In the genomic region with DNA sequence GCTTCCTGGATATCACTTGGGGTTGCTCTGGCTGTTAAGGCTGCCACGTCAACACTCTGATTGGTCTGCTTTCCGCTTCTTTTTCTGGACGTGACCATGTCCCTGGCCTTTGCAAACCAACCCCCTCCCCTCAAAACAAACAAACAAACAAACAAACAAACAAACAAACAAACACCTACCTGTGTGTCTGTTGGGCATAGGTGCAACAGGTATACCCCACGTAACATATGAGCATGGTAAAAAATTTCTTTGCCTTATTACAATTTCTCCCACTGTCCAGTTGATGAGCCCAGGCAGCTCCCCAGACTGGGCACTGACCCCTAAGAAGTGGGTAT, we compare ENCODE assay signal across 19 cellular contexts.
DNase-seq lines count a peak whose midpoint lies in the region; ATAC-seq, FAIRE-seq and TF ChIP-seq lines count a peak whose summit lies in the region.
"Had no signal": no experiment of that assay in that cellular context is flagged by ENCODE, and none has a peak within 500 bp of the region (broad histone marks: within the 10 kb centered on the region; RNA-seq: fewer than 3 reads in every experiment).

No MANE protein-coding gene starts in this region.

- TF ChIP-seq POLR2A in H54 (IDR thresholded peaks at IDR 0.05; ENCODE audit: low read depth, low read length), result no peak

- H4K8ac ChIP-seq in mesendoderm (ENCODE audit: low read depth, low read length), result no peak overlapping the region

- H3K27me3 Mint-ChIP-seq in brain, result peaks cover 3% of the 10 kb centered on the region
- H3K27me3 Mint-ChIP-seq in stimulated activated naive B cell treated with anti-CD40 and anti-IgM and Interleukin-4, amounts not matched to agents 10 μg/mL and 1 μg/mL and 100 μg/mL, for 72 hours, result no peaks in the 10 kb centered on the region
- H3K27me3 Mint-ChIP-seq: activated CD4-positive, alpha-beta memory T cell treated with anti-CD3 and anti-CD28 coated beads, Interleukin-2, amount 10 ng/mL, durations not matched to agents 7 days and 5 days; activated naive CD8-positive, alpha-beta T cell treated with anti-CD3 and anti-CD28 coated beads, Interleukin-2, amount 10 ng/mL, durations not matched to agents 7 days and 5 days had no signal

- no peak for TF ChIP-seq CTCF in brain (conservative IDR thresholded peaks at IDR 0.05)

- H3K79me1 ChIP-seq in mesendoderm (ENCODE audit: low read length), result no peaks in the 10 kb centered on the region

- H3K9me3 ChIP-seq in GM23248 (ENCODE audit: low read depth) (no peaks in the 10 kb centered on the region), HUES6 (ENCODE audit: control insufficient read depth, insufficient read depth, low read depth, low read length) (no peaks in the 10 kb centered on the region)
- H3K9me3 ChIP-seq: mucosa of descending colon, prostate gland, transverse colon had no signal

- no peaks in the 10 kb centered on the region for H4K20me1 ChIP-seq in GM23248 (ENCODE audit: insufficient read depth)

- in situ Hi-C loops in GM23248 (cut with MboI), result no loop called here

- peak overlapping the region in 3 of 5 experiments; percentile 80 to 97 (median 89) for H3K27ac Mint-ChIP-seq in brain
- H3K27ac Mint-ChIP-seq in stimulated activated naive B cell treated with anti-CD40 and anti-IgM and Interleukin-4, amounts not matched to agents 10 μg/mL and 1 μg/mL and 100 μg/mL, for 72 hours, result no peak overlapping the region
- H3K27ac Mint-ChIP-seq: activated CD4-positive, alpha-beta memory T cell treated with anti-CD3 and anti-CD28 coated beads, Interleukin-2, amount 10 ng/mL, durations not matched to agents 7 days and 5 days; activated naive CD8-positive, alpha-beta T cell treated with anti-CD3 and anti-CD28 coated beads, Interleukin-2, amount 10 ng/mL, durations not matched to agents 7 days and 5 days; CD4-positive, alpha-beta memory T cell had no signal

- no peak overlapping the region for H3K9ac ChIP-seq in GM23248
- no peak overlapping the region for H3K9ac ChIP-seq in HUES6 (ENCODE audit: low read length)
- no peak overlapping the region for H3K9ac ChIP-seq in mesendoderm (ENCODE audit: low read length)

- intact Hi-C loops in left cardiac atrium (cut with DNase I), result no loop called here

- H3K36me3 ChIP-seq in GM23248 (ENCODE audit: low read depth) (no peaks in the 10 kb centered on the region), HUES6 (ENCODE audit: control insufficient read depth, insufficient read depth, low read length) (peaks cover 94% of the 10 kb centered on the region), mesendoderm (ENCODE audit: control insufficient read depth, insufficient read depth, low read length) (peaks cover 4% of the 10 kb centered on the region)
- H3K36me3 ChIP-seq: prostate gland, transverse colon had no signal

- FAIRE-seq in H54 (lab: Jason Lieb, UNC), result no peak
- FAIRE-seq: frontal cortex, islet of Langerhans had no signal

- peak overlapping the region; percentile 51 for H4K5ac ChIP-seq in mesendoderm (ENCODE audit: low read length)

- H3K36me3 Mint-ChIP-seq in brain, result peaks cover 67% of the 10 kb centered on the region
- peaks cover 29 to 35% of the 10 kb centered on the region in 2 donors for H3K36me3 Mint-ChIP-seq in stimulated activated naive B cell treated with anti-CD40 and anti-IgM and Interleukin-4, amounts not matched to agents 10 μg/mL and 1 μg/mL and 100 μg/mL, for 72 hours
- H3K36me3 Mint-ChIP-seq: activated naive CD8-positive, alpha-beta T cell treated with anti-CD3 and anti-CD28 coated beads, Interleukin-2, amount 10 ng/mL, durations not matched to agents 7 days and 5 days; CD4-positive, alpha-beta memory T cell had no signal

- no peak overlapping the region for H2BK5ac ChIP-seq in mesendoderm (ENCODE audit: low read length)

- H3K4me2 ChIP-seq in GM23248 (ENCODE audit: unreplicated experiment) (no peak overlapping the region), mesendoderm (ENCODE audit: low read length) (no peak overlapping the region)

- no peak for ATAC-seq in left cardiac atrium
- ATAC-seq in stimulated activated naive B cell treated with anti-CD40 and anti-IgM and Interleukin-4, amounts not matched to agents 10 μg/mL and 1 μg/mL and 100 μg/mL, for 72 hours (replicated peaks), result no peak

- H3K79me2 ChIP-seq in GM23248 (ENCODE audit: insufficient read depth) (no peaks in the 10 kb centered on the region), mesendoderm (ENCODE audit: control insufficient read depth, insufficient read depth, low read length) (no peaks in the 10 kb centered on the region)

- H3K4me1 Mint-ChIP-seq in brain, result peaks cover 29% of the 10 kb centered on the region
- H3K4me1 Mint-ChIP-seq in stimulated activated naive B cell treated with anti-CD40 and anti-IgM and Interleukin-4, amounts not matched to agents 10 μg/mL and 1 μg/mL and 100 μg/mL, for 72 hours, result peaks cover 4 to 11% of the 10 kb centered on the region in 2 donors
- H3K4me1 Mint-ChIP-seq: activated CD4-positive, alpha-beta memory T cell treated with anti-CD3 and anti-CD28 coated beads, Interleukin-2, amount 10 ng/mL, durations not matched to agents 7 days and 5 days; CD4-positive, alpha-beta memory T cell had no signal

- no peak overlapping the region for H2BK15ac ChIP-seq in mesendoderm (replicated peaks; ENCODE audit: low read depth)

- no peak overlapping the region for H2AK5ac ChIP-seq in mesendoderm (ENCODE audit: low read length)

- no peak overlapping the region for H3K4me3 Mint-ChIP-seq in brain
- H3K4me3 Mint-ChIP-seq in stimulated activated naive B cell treated with anti-CD40 and anti-IgM and Interleukin-4, amounts not matched to agents 10 μg/mL and 1 μg/mL and 100 μg/mL, for 72 hours, result no peak overlapping the region
- H3K4me3 Mint-ChIP-seq: activated CD4-positive, alpha-beta memory T cell treated with anti-CD3 and anti-CD28 coated beads, Interleukin-2, amount 10 ng/mL, durations not matched to agents 7 days and 5 days; activated naive CD8-positive, alpha-beta T cell treated with anti-CD3 and anti-CD28 coated beads, Interleukin-2, amount 10 ng/mL, durations not matched to agents 7 days and 5 days; CD4-positive, alpha-beta memory T cell had no signal

- no peak for DNase-seq in GM23248
- DNase-seq in mesendoderm, result no peak
- DNase-seq in NCI-H774 (lab: John Stamatoyannopoulos, UW), result no peak
- no peak for DNase-seq in left cardiac atrium
- DNase-seq in stimulated activated naive B cell treated with anti-CD40 and anti-IgM and Interleukin-4, amounts not matched to agents 10 μg/mL and 1 μg/mL and 100 μg/mL, for 72 hours, result no peak
- DNase-seq in H54 (ENCODE audit: insufficient read length, low spot score), result no peak
- DNase-seq: activated effector memory CD4-positive, alpha-beta T cell treated with Interleukin-2 at 50 U/mL for 16 hours; CD4-positive, alpha-beta memory T cell; effector memory CD4-positive, alpha-beta T cell; hippocampal formation; mucosa of descending colon; transverse colon had no signal

- H3K4me3 ChIP-seq in GM23248 (no peak overlapping the region), HUES6 (ENCODE audit: low read depth, low read length) (no peak overlapping the region), mesendoderm (ENCODE audit: low read length) (no peak overlapping the region)
- H3K4me3 ChIP-seq: mucosa of descending colon, prostate gland, transverse colon had no signal

- no peaks in the 10 kb centered on the region; the same call in 1 of the 2 replicates for H3K27me3 ChIP-seq in GM23248 (replicated peaks; ENCODE audit: insufficient read depth)
- H3K27me3 ChIP-seq in HUES6 (ENCODE audit: control insufficient read depth, insufficient read depth, low read length), result no peaks in the 10 kb centered on the region
- H3K27me3 ChIP-seq in mesendoderm (ENCODE audit: insufficient read depth, low read length, poor library complexity), result no peaks in the 10 kb centered on the region
- H3K27me3 ChIP-seq: transverse colon had no signal

- H3K27ac ChIP-seq in GM23248, result no peak overlapping the region
- 0 out of 2 replicates have a peak overlapping the region, but pooled peaks have one; percentile 1 for H3K27ac ChIP-seq in HUES6 (ENCODE audit: low read depth, low read length)
- no peak overlapping the region for H3K27ac ChIP-seq in mesendoderm (ENCODE audit: low read depth, low read length)
- H3K27ac ChIP-seq: prostate gland, transverse colon had no signal

- no peak overlapping the region for H3K23ac ChIP-seq in mesendoderm (ENCODE audit: low read length)

- H3K9me2 ChIP-seq in GM23248 (ENCODE audit: insufficient read depth), result no peaks in the 10 kb centered on the region

- H3K56ac ChIP-seq in mesendoderm (ENCODE audit: low read length), result peak overlapping the region; percentile 78

- no peaks in the 10 kb centered on the region for H3F3A ChIP-seq in GM23248 (ENCODE audit: insufficient read depth)

- WGBS in GM23248 (ENCODE audit: low coverage in 1 of 2, low lambda C conversion rate in 2 of 2, missing lambda C conversion rate in 2 of 2), 2 experiments, result 91 to 93% methylated on average over 4 of the region's 4 CpGs
- WGBS in mesendoderm (ENCODE audit: extremely low coverage, insufficient coverage, low lambda C conversion rate), result no CpG with 5 or more reads among the region's 4 CpGs

- H3K4me1 ChIP-seq in GM23248 (ENCODE audit: insufficient read depth) (peaks cover 4% of the 10 kb centered on the region; the same call in 1 of the 2 replicates), HUES6 (ENCODE audit: control insufficient read depth, insufficient read depth, low read length) (peaks cover 8% of the 10 kb centered on the region; the same call in 1 of the 2 replicates), mesendoderm (ENCODE audit: control insufficient read depth, low read depth, low read length) (peaks cover 4% of the 10 kb centered on the region)
- H3K4me1 ChIP-seq: prostate gland, transverse colon had no signal

- peak overlapping the region; percentile 12 for H2AFZ ChIP-seq in GM23248

- H3K4ac ChIP-seq in mesendoderm (ENCODE audit: low read depth, low read length), result no peak overlapping the region

- no peaks in the 10 kb centered on the region for H3K9me3 Mint-ChIP-seq in brain
- no peaks in the 10 kb centered on the region for H3K9me3 Mint-ChIP-seq in stimulated activated naive B cell treated with anti-CD40 and anti-IgM and Interleukin-4, amounts not matched to agents 10 μg/mL and 1 μg/mL and 100 μg/mL, for 72 hours
- H3K9me3 Mint-ChIP-seq: activated CD4-positive, alpha-beta memory T cell treated with anti-CD3 and anti-CD28 coated beads, Interleukin-2, amount 10 ng/mL, durations not matched to agents 7 days and 5 days; activated naive CD8-positive, alpha-beta T cell treated with anti-CD3 and anti-CD28 coated beads, Interleukin-2, amount 10 ng/mL, durations not matched to agents 7 days and 5 days; CD4-positive, alpha-beta memory T cell had no signal

- no peak overlapping the region for H3K18ac ChIP-seq in mesendoderm (ENCODE audit: low read length)

- H2BK120ac ChIP-seq in mesendoderm (ENCODE audit: low read depth, low read length), result no peak overlapping the region
